ENCODE assay signal across 8 cellular contexts in genomic region chr3:52428151-52429005, GRCh38.
DNase-seq lines count a peak whose midpoint lies in the region; ATAC-seq and TF ChIP-seq lines count a peak whose summit lies in the region.

No MANE protein-coding gene starts in this region.

- no peaks in the 10 kb centered on the region for H3K27me3 Mint-ChIP-seq in stimulated activated memory B cell treated with anti-CD40 and anti-IgM and Interleukin-4, amounts not matched to agents 10 μg/mL and 1 μg/mL and 100 μg/mL, for 72 hours

- no peaks in the 10 kb centered on the region for H3K27me3 ChIP-seq in HL-60 (ENCODE audit: insufficient read depth, poor library complexity, severe bottlenecking)

- TF ChIP-seq CTCF in HL-60 (IDR thresholded peaks at IDR 0.05; ENCODE audit: insufficient read depth, low read length) = peak; percentile 72

- H3K27ac ChIP-seq in HL-60 (replicated peaks) = no peak overlapping the region

- H3K4me3 ChIP-seq in HL-60 (replicated peaks; ENCODE audit: insufficient read depth, low read length) = no peak overlapping the region

- no peaks in the 10 kb centered on the region for H3K9me3 Mint-ChIP-seq in stimulated activated memory B cell treated with anti-CD40 and anti-IgM and Interleukin-4, amounts not matched to agents 10 μg/mL and 1 μg/mL and 100 μg/mL, for 72 hours

- DNase-seq in DMS153 treated with DMSO at 0.1 percent for 48 hours (lab: John Stamatoyannopoulos, UW; ENCODE audit: unreplicated experiment) = peak; percentile 27
- DNase-seq in HL-60 (ENCODE audit: low read depth in 1 of 2, low spot score in 1 of 2) = peak; percentile 55 to 70
- peak; percentile 62 for DNase-seq in RPMI8226
- peak; percentile 94 for DNase-seq in cerebellar cortex (ENCODE audit: low spot score)
- DNase-seq in kidney tubule cell (ENCODE audit: low spot score) = peak; percentile 64

- H3K36me3 Mint-ChIP-seq in stimulated activated memory B cell treated with anti-CD40 and anti-IgM and Interleukin-4, amounts not matched to agents 10 μg/mL and 1 μg/mL and 100 μg/mL, for 72 hours = no peaks in the 10 kb centered on the region

- no peaks in the 10 kb centered on the region for H3K4me1 Mint-ChIP-seq in stimulated activated memory B cell treated with anti-CD40 and anti-IgM and Interleukin-4, amounts not matched to agents 10 μg/mL and 1 μg/mL and 100 μg/mL, for 72 hours

- H3K27ac Mint-ChIP-seq in stimulated activated memory B cell treated with anti-CD40 and anti-IgM and Interleukin-4, amounts not matched to agents 10 μg/mL and 1 μg/mL and 100 μg/mL, for 72 hours = no peak overlapping the region

- H3K4me3 Mint-ChIP-seq in stimulated activated memory B cell treated with anti-CD40 and anti-IgM and Interleukin-4, amounts not matched to agents 10 μg/mL and 1 μg/mL and 100 μg/mL, for 72 hours = no peak overlapping the region

- ATAC-seq in stimulated activated memory B cell treated with anti-CD40 and anti-IgM and Interleukin-4, amounts not matched to agents 10 μg/mL and 1 μg/mL and 100 μg/mL, for 72 hours = peak; percentile 63
- no peak for ATAC-seq in HG03135 (IDR thresholded peaks at IDR 0.05; ENCODE audit: unreplicated experiment)
- ATAC-seq in GM18519 (IDR thresholded peaks at IDR 0.05; ENCODE audit: low FRiP score, unreplicated experiment) = no peak

Comparison
In these comparisons a context has a peak if more than half of its experiments do, and no peak if none do; other contexts are left out.
1. DNase-seq: peak in every context shown above with its lines; median percentile 94 in cerebellar cortex; 64 in kidney tubule cell; 62 in HL-60; 62 in RPMI8226; 27 in DMS153 treated with DMSO at 0.1 percent for 48 hours.